Comparison of ENCODE assay signal across 1 cellular context in the genomic region with DNA sequence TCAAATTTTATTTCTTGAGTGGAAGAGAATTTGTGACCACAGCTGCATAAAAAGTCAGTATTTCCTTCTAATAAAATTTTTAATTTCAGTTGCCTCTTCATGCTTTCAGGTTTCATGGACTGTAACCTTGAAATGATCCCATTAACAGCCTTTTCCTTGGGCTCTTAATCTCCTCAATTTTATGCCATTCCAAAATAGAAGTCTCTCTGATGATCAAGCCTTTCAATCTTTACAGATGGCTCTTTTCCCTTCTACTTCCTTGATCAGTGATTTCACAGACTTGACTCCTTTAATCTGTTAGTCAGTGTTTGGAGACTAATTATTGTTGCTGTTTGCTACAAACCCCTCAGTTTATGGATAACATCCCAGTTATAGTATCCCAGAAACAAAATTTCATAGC.
TF ChIP-seq lines count a peak whose summit lies in the region.

No MANE protein-coding gene starts in this region.

TF ChIP-seq in SK-N-SH treated with all-trans-retinoic acid at 6 μM for 48 hours, 23 proteins besides CTCF, POLR2A, EP300 and RAD21 (continued from another document):
- TF ChIP-seq, protein P1, sequence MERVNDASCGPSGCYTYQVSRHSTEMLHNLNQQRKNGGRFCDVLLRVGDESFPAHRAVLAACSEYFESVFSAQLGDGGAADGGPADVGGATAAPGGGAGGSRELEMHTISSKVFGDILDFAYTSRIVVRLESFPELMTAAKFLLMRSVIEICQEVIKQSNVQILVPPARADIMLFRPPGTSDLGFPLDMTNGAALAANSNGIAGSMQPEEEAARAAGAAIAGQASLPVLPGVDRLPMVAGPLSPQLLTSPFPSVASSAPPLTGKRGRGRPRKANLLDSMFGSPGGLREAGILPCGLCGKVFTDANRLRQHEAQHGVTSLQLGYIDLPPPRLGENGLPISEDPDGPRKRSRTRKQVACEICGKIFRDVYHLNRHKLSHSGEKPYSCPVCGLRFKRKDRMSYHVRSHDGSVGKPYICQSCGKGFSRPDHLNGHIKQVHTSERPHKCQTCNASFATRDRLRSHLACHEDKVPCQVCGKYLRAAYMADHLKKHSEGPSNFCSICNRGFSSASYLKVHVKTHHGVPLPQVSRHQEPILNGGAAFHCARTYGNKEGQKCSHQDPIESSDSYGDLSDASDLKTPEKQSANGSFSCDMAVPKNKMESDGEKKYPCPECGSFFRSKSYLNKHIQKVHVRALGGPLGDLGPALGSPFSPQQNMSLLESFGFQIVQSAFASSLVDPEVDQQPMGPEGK (CRISPR knock-in tag; IDR thresholded peaks at IDR 0.05; ENCODE audit: borderline replicate concordance), result no peak
- TF ChIP-seq SNAI2 (CRISPR knock-in tag; IDR thresholded peaks at IDR 0.05) (no peak), OSR1 (CRISPR knock-in tag; IDR thresholded peaks at IDR 0.05) (no peak), ZFP3 (CRISPR knock-in tag; IDR thresholded peaks at IDR 0.05) (no peak)
- TF ChIP-seq, protein P2, sequence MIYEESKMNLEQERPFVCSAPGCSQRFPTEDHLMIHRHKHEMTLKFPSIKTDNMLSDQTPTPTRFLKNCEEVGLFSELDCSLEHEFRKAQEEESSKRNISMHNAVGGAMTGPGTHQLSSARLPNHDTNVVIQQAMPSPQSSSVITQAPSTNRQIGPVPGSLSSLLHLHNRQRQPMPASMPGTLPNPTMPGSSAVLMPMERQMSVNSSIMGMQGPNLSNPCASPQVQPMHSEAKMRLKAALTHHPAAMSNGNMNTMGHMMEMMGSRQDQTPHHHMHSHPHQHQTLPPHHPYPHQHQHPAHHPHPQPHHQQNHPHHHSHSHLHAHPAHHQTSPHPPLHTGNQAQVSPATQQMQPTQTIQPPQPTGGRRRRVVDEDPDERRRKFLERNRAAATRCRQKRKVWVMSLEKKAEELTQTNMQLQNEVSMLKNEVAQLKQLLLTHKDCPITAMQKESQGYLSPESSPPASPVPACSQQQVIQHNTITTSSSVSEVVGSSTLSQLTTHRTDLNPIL (CRISPR knock-in tag; IDR thresholded peaks at IDR 0.05; ENCODE audit: low read depth), result no peak
